32 cellular contexts compared by ENCODE assay signal in the genomic region with DNA sequence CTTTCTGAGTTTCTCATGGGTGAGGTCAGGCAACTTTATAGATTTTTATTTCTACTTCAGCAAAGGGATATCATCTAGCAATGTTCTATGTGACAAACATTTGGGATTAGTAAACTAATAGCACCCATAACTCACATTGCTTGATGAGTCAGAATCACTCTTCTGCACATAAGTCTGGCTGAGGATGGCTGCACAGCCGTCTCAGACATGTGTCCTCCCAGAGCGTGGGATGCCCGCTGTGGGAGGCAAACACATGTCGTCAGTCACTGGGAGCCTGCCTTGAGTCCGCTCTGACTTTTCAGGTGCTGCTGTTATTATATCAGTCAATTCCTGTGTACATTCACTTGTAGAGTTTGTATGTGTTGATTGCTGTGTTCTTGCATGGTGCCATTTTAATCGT.
"Had no signal": no experiment of that assay in that cellular context is flagged by ENCODE, and none has a peak within 500 bp of the region (broad histone marks: within the 10 kb centered on the region; RNA-seq: fewer than 3 reads in every experiment).

No MANE protein-coding gene starts in this region.

- H3K9me3 Mint-ChIP-seq: activated CD4-positive, alpha-beta memory T cell treated with anti-CD3 and anti-CD28 coated beads for 36 hours; activated naive CD4-positive, alpha-beta T cell treated with anti-CD3 and anti-CD28 coated beads, Interleukin-2, amount 10 ng/mL, durations not matched to agents 7 days and 5 days; activated naive CD8-positive, alpha-beta T cell treated with anti-CD3 and anti-CD28 coated beads, Interleukin-2, amount 10 ng/mL, durations not matched to agents 7 days and 5 days; activated T-cell treated with anti-CD3 and anti-CD28 coated beads, Interleukin-2, amount 50 U/mL, for 24 hours; brain; neural progenitor cell; stimulated activated effector memory CD8-positive, alpha-beta T cell treated with anti-CD3 and anti-CD28 coated beads, Interleukin-12 subunit alpha, Interleukin-12 subunit beta, amount 100 ng/mL, for 72 hours; stimulated activated naive CD8-positive, alpha-beta T cell treated with anti-CD3 and anti-CD28 coated beads, Interleukin-15, Interleukin-2, amounts not matched to agents 100 ng/mL and 50 ng/mL, for 24 hours had no signal

- FAIRE-seq: endometrium, kidney, small intestine had no signal

- H3K9ac ChIP-seq: neural progenitor cell had no signal

- H3K27me3 Mint-ChIP-seq: activated CD4-positive, alpha-beta memory T cell treated with anti-CD3 and anti-CD28 coated beads for 36 hours; activated T-cell treated with anti-CD3 and anti-CD28 coated beads, Interleukin-2, amount 50 U/mL, for 24 hours had no signal

- H3K4me3 ChIP-seq: ascending aorta, cardiac muscle cell, colonic mucosa, gastroesophageal sphincter, left lung, lower lobe of right lung, neural progenitor cell, thyroid gland, upper lobe of left lung, vagina had no signal

- H3K27ac ChIP-seq: ascending aorta, cardiac muscle cell, colonic mucosa, epithelial cell of prostate, gastroesophageal sphincter, left lung, lower lobe of right lung, neural progenitor cell, thyroid gland, upper lobe of left lung, vagina had no signal

- H3K9me3 ChIP-seq: ascending aorta, colonic mucosa, gastroesophageal sphincter, left lung, lower lobe of right lung, thyroid gland, upper lobe of left lung, vagina had no signal

- H3K4me1 ChIP-seq: ascending aorta, colonic mucosa, gastroesophageal sphincter, left lung, lower lobe of right lung, neural progenitor cell, thyroid gland, upper lobe of left lung, vagina had no signal

- H2AFZ ChIP-seq: neural progenitor cell had no signal

- ATAC-seq: gastroesophageal sphincter; left lung; lower lobe of right lung; natural killer cell; sciatic nerve; stimulated activated effector memory CD8-positive, alpha-beta T cell treated with anti-CD3 and anti-CD28 coated beads, Interleukin-12 subunit alpha, Interleukin-12 subunit beta, amount 100 ng/mL, for 72 hours had no signal

- H3K27ac Mint-ChIP-seq: activated CD4-positive, alpha-beta memory T cell treated with anti-CD3 and anti-CD28 coated beads for 36 hours; activated naive CD4-positive, alpha-beta T cell treated with anti-CD3 and anti-CD28 coated beads, Interleukin-2, amount 10 ng/mL, durations not matched to agents 7 days and 5 days; activated naive CD8-positive, alpha-beta T cell treated with anti-CD3 and anti-CD28 coated beads, Interleukin-2, amount 10 ng/mL, durations not matched to agents 7 days and 5 days; activated T-cell treated with anti-CD3 and anti-CD28 coated beads, Interleukin-2, amount 50 U/mL, for 24 hours; natural killer cell; neural progenitor cell; stimulated activated effector memory CD8-positive, alpha-beta T cell treated with anti-CD3 and anti-CD28 coated beads, Interleukin-12 subunit alpha, Interleukin-12 subunit beta, amount 100 ng/mL, for 72 hours; stimulated activated naive CD8-positive, alpha-beta T cell treated with anti-CD3 and anti-CD28 coated beads, Interleukin-15, Interleukin-2, amounts not matched to agents 100 ng/mL and 50 ng/mL, for 24 hours had no signal

- H3K4me3 Mint-ChIP-seq: activated CD4-positive, alpha-beta memory T cell treated with anti-CD3 and anti-CD28 coated beads for 36 hours; activated naive CD4-positive, alpha-beta T cell treated with anti-CD3 and anti-CD28 coated beads, Interleukin-2, amount 10 ng/mL, durations not matched to agents 7 days and 5 days; activated naive CD8-positive, alpha-beta T cell treated with anti-CD3 and anti-CD28 coated beads, Interleukin-2, amount 10 ng/mL, durations not matched to agents 7 days and 5 days; activated T-cell treated with anti-CD3 and anti-CD28 coated beads, Interleukin-2, amount 50 U/mL, for 24 hours; brain; natural killer cell; neural progenitor cell; stimulated activated effector memory CD8-positive, alpha-beta T cell treated with anti-CD3 and anti-CD28 coated beads, Interleukin-12 subunit alpha, Interleukin-12 subunit beta, amount 100 ng/mL, for 72 hours; stimulated activated naive CD8-positive, alpha-beta T cell treated with anti-CD3 and anti-CD28 coated beads, Interleukin-15, Interleukin-2, amounts not matched to agents 100 ng/mL and 50 ng/mL, for 24 hours had no signal

- H3K27me3 ChIP-seq: ascending aorta, cardiac muscle cell, colonic mucosa, gastroesophageal sphincter, left lung, neural progenitor cell, thyroid gland, upper lobe of left lung, vagina had no signal

- H3K36me3 Mint-ChIP-seq: activated CD4-positive, alpha-beta memory T cell treated with anti-CD3 and anti-CD28 coated beads for 36 hours; activated naive CD4-positive, alpha-beta T cell treated with anti-CD3 and anti-CD28 coated beads, Interleukin-2, amount 10 ng/mL, durations not matched to agents 7 days and 5 days; activated naive CD8-positive, alpha-beta T cell treated with anti-CD3 and anti-CD28 coated beads, Interleukin-2, amount 10 ng/mL, durations not matched to agents 7 days and 5 days; brain; natural killer cell; neural progenitor cell; stimulated activated effector memory CD8-positive, alpha-beta T cell treated with anti-CD3 and anti-CD28 coated beads, Interleukin-12 subunit alpha, Interleukin-12 subunit beta, amount 100 ng/mL, for 72 hours had no signal

- H3K4me1 Mint-ChIP-seq: activated naive CD4-positive, alpha-beta T cell treated with anti-CD3 and anti-CD28 coated beads, Interleukin-2, amount 10 ng/mL, durations not matched to agents 7 days and 5 days; activated naive CD8-positive, alpha-beta T cell treated with anti-CD3 and anti-CD28 coated beads, Interleukin-2, amount 10 ng/mL, durations not matched to agents 7 days and 5 days; stimulated activated effector memory CD8-positive, alpha-beta T cell treated with anti-CD3 and anti-CD28 coated beads, Interleukin-12 subunit alpha, Interleukin-12 subunit beta, amount 100 ng/mL, for 72 hours had no signal

- H3K36me3 ChIP-seq: ascending aorta, cardiac muscle cell, colonic mucosa, gastroesophageal sphincter, left lung, lower lobe of right lung, neural progenitor cell, thyroid gland, upper lobe of left lung, vagina had no signal

- H3K4me2 ChIP-seq: neural progenitor cell had no signal

- DNase-seq: activated CD4-positive, alpha-beta memory T cell treated with anti-CD3 and anti-CD28 coated beads for 36 hours; activated CD4-positive, alpha-beta T cell treated with anti-CD3 and anti-CD28 coated beads for 48 hours; activated CD8-positive, alpha-beta memory T cell treated with anti-CD3 and anti-CD28 coated beads, Interleukin-2, amount 50 U/mL, for 48 hours; activated gamma-delta T cell; activated naive CD4-positive, alpha-beta T cell treated with anti-CD3 and anti-CD28 coated beads, Interleukin-2, amount 10 ng/mL, durations not matched to agents 7 days and 5 days; activated naive CD8-positive, alpha-beta T cell treated with anti-CD3 and anti-CD28 coated beads, Interleukin-2, amount 10 ng/mL, durations not matched to agents 7 days and 5 days; activated T-cell treated with anti-CD3 and anti-CD28 coated beads, Interleukin-2, amount 50 U/mL, for 24 hours; cerebellar nuclear complex; colonic mucosa; effector CD8-positive, alpha-beta T cell; hippocampal formation; kidney; left lung; lower lobe of right lung; mesenchymal stem cell; natural killer cell; small intestine; stimulated activated CD4-positive, alpha-beta T cell treated with anti-CD3 and anti-CD28 coated beads, Interleukin-4, amount 100 ng/mL, for 24 hours; substantia nigra; thyroid gland; upper lobe of left lung had no signal
